15 cellular contexts compared by ENCODE assay signal in genomic region chr20:46484954-46485353, GRCh38. TPM values are rescaled to one million over a fixed set of nuclear protein-coding genes. Genes with fewer than 3 reads are reported as not detected.
A peak's percentile ranks its signal among the peaks of the same experiment; 100 is the strongest.
DNase-seq lines count a peak whose midpoint lies in the region; ATAC-seq and TF ChIP-seq lines count a peak whose summit lies in the region.
"Had no signal": no experiment of that assay in that cellular context is flagged by ENCODE, and none has a peak within 500 bp of the region (broad histone marks: within the 10 kb centered on the region; RNA-seq: fewer than 3 reads in every experiment).

No MANE protein-coding gene starts in this region.

- no peak overlapping the region for H2AK5ac ChIP-seq in mesenchymal stem cell (ENCODE audit: low read length, severe bottlenecking)

- H3K4me2 ChIP-seq in mesenchymal stem cell (ENCODE audit: low read length, poor library complexity, severe bottlenecking) = no peak overlapping the region

- peak overlapping the region; percentile 60 for H3K9ac ChIP-seq in mesenchymal stem cell (ENCODE audit: low read length)

- H3K79me1 ChIP-seq in mesenchymal stem cell (replicated peaks; ENCODE audit: low read length, poor library complexity, severe bottlenecking) = no peaks in the 10 kb centered on the region

- H3K27ac Mint-ChIP-seq in HFFc6 = no peak overlapping the region
- H3K27ac Mint-ChIP-seq in CD8-positive, alpha-beta memory T cell = no peak overlapping the region
- H3K27ac Mint-ChIP-seq: B cell; CD4-positive, alpha-beta memory T cell; IgD-negative memory B cell had no signal

- no peak overlapping the region for H2BK12ac ChIP-seq in mesenchymal stem cell (ENCODE audit: low read length in 2 of 2)

- no peaks in the 10 kb centered on the region for H3K36me3 Mint-ChIP-seq in HFFc6 (ENCODE audit: low read depth)
- no peaks in the 10 kb centered on the region for H3K36me3 Mint-ChIP-seq in CD8-positive, alpha-beta memory T cell
- H3K36me3 Mint-ChIP-seq: CD4-positive, alpha-beta memory T cell; IgD-negative memory B cell had no signal

- no peak overlapping the region for H2BK5ac ChIP-seq in mesenchymal stem cell (ENCODE audit: low read depth, low read length, poor library complexity, severe bottlenecking)

- 68% methylated on average over 2 of the region's 3 CpGs for WGBS in mesenchymal stem cell

- H3K27ac ChIP-seq in VCaP (0 out of 2 replicates have a peak overlapping the region, but pooled peaks have one; percentile 9), mesenchymal stem cell (ENCODE audit: low read length, poor library complexity, severe bottlenecking) (no peak overlapping the region), foreskin keratinocyte (no peak overlapping the region)
- no peak overlapping the region for H3K27ac ChIP-seq in CD8-positive, alpha-beta memory T cell (ENCODE audit: low read depth, low read length)

- H3K14ac ChIP-seq in mesenchymal stem cell (ENCODE audit: low read length in 2 of 2) = no peak overlapping the region

- H2BK15ac ChIP-seq in mesenchymal stem cell (ENCODE audit: low read depth, poor library complexity, severe bottlenecking) = no peak overlapping the region

- no peaks in the 10 kb centered on the region for H3K9me3 ChIP-seq in mesenchymal stem cell (ENCODE audit: control insufficient read depth, low read length)
- no peaks in the 10 kb centered on the region for H3K9me3 ChIP-seq in CD8-positive, alpha-beta memory T cell (ENCODE audit: low read length)

- H3K4me1 ChIP-seq in mesenchymal stem cell (ENCODE audit: control insufficient read depth, insufficient read depth, low read depth, low read length) (no peaks in the 10 kb centered on the region), foreskin keratinocyte (no peaks in the 10 kb centered on the region)
- no peaks in the 10 kb centered on the region for H3K4me1 ChIP-seq in CD8-positive, alpha-beta memory T cell (ENCODE audit: insufficient read depth, low read length)

- peaks cover 6% of the 10 kb centered on the region for H3K27me3 Mint-ChIP-seq in HFFc6 (ENCODE audit: insufficient read depth)
- H3K27me3 Mint-ChIP-seq in CD8-positive, alpha-beta memory T cell = peaks cover 20 to 72% of the 10 kb centered on the region in 2 donors

- no peak overlapping the region for H4K8ac ChIP-seq in mesenchymal stem cell (ENCODE audit: low read length)

- DNase-seq in HFFc6 (no peak), mesenchymal stem cell (no peak), pons (ENCODE audit: low spot score) (no peak), foreskin keratinocyte (no peak)
- DNase-seq in CD8-positive, alpha-beta memory T cell = no peak
- DNase-seq: C1 segment of cervical spinal cord; CD4-positive, alpha-beta memory T cell; COR-L47; DMS153; DMS79 treated with DMSO at 0.1 percent for 48 hours; EL had no signal

- no peak overlapping the region for H2BK120ac ChIP-seq in mesenchymal stem cell (ENCODE audit: low read depth, low read length)

- POLR2A ChIA-PET in CD8-positive, alpha-beta memory T cell (lab: Charles Lee) = no interaction called here

- no peaks in the 10 kb centered on the region for H3K4me1 Mint-ChIP-seq in HFFc6 (ENCODE audit: low read depth)
- H3K4me1 Mint-ChIP-seq in CD8-positive, alpha-beta memory T cell = no peaks in the 10 kb centered on the region
- H3K4me1 Mint-ChIP-seq: B cell; CD4-positive, alpha-beta memory T cell had no signal

- peak overlapping the region; percentile 12; the same call in 1 of the 2 replicates for H3K4me3 Mint-ChIP-seq in HFFc6
- no peak overlapping the region for H3K4me3 Mint-ChIP-seq in CD8-positive, alpha-beta memory T cell
- H3K4me3 Mint-ChIP-seq: B cell; CD4-positive, alpha-beta memory T cell; IgD-negative memory B cell had no signal

- H3K36me3 ChIP-seq in mesenchymal stem cell (ENCODE audit: control insufficient read depth in 1 of 2, insufficient read depth in 2 of 2, low read depth in 1 of 2, low read length in 2 of 2) = no peaks in the 10 kb centered on the region
- no peaks in the 10 kb centered on the region for H3K36me3 ChIP-seq in CD8-positive, alpha-beta memory T cell (ENCODE audit: insufficient read depth, low read length)

- CTCF ChIA-PET in CD8-positive, alpha-beta memory T cell (lab: Charles Lee) = interaction anchor here (0.9 kb wide), 1 partner anchor 21 kb away, joined by 3 read pairs; no protein-coding TSS in a partner anchor

- H3K27me3 ChIP-seq in mesenchymal stem cell (ENCODE audit: control insufficient read depth in 1 of 2, insufficient read depth in 1 of 2, low read length in 2 of 2) = peaks cover 0 to 26% of the 10 kb centered on the region in 2 experiments
- peaks cover 11% of the 10 kb centered on the region for H3K27me3 ChIP-seq in CD8-positive, alpha-beta memory T cell (ENCODE audit: insufficient read depth, low read length, poor library complexity, severe bottlenecking)
- peaks cover 22% of the 10 kb centered on the region for H3K27me3 ChIP-seq in foreskin keratinocyte

- H2AFZ ChIP-seq in mesenchymal stem cell (ENCODE audit: low read depth, low read length) = no peak overlapping the region

- TF ChIP-seq CTCF in HFFc6 (IDR thresholded peaks at IDR 0.05) (no peak), VCaP (conservative IDR thresholded peaks at IDR 0.05) (no peak), foreskin keratinocyte (conservative IDR thresholded peaks at IDR 0.05) (no peak)

- H3K23ac ChIP-seq in mesenchymal stem cell (ENCODE audit: low read length in 2 of 2) = no peak overlapping the region

- no peak overlapping the region for H3K4me3 ChIP-seq in mesenchymal stem cell (ENCODE audit: insufficient read depth in 1 of 2, low read depth in 1 of 2, low read length in 2 of 2)
- no peak overlapping the region for H3K4me3 ChIP-seq in CD8-positive, alpha-beta memory T cell (ENCODE audit: low read length)

- no peak overlapping the region for H3K18ac ChIP-seq in mesenchymal stem cell (ENCODE audit: low read depth in 1 of 2, low read length in 2 of 2)

- no peaks in the 10 kb centered on the region for H3K9me3 Mint-ChIP-seq in HFFc6
- no peaks in the 10 kb centered on the region for H3K9me3 Mint-ChIP-seq in CD8-positive, alpha-beta memory T cell
- H3K9me3 Mint-ChIP-seq: CD4-positive, alpha-beta memory T cell; IgD-negative memory B cell had no signal

- no peak overlapping the region for H4K91ac ChIP-seq in mesenchymal stem cell (ENCODE audit: low read length)

- no peak overlapping the region for H3K4ac ChIP-seq in mesenchymal stem cell (ENCODE audit: low read depth in 1 of 2, low read length in 2 of 2)

- ATAC-seq in GM21515 (IDR thresholded peaks at IDR 0.05; ENCODE audit: unreplicated experiment) = no peak
- no peak for ATAC-seq in foreskin keratinocyte

RNA-seq across cellular contexts. Expression of gene ZNF334, which starts 28.4 kb away (rescaled TPM):
- total RNA-seq in HFFc6 (2021; fragmentation: NEBNext Ultra II Directional; extraction: Animal tissue kit (Norgen Biotek cat#: 25700)) = 1 to 10 TPM in 5 of 6 experiments, under 1 TPM in 1; 0.87 to 1.6 (median 1.2) TPM
- 2.8 TPM for polyA plus RNA-seq in mesenchymal stem cell (2013, experiment 1 of 2)
- polyA plus RNA-seq in mesenchymal stem cell (2013, experiment 2 of 2) = 2.6 TPM
- total RNA-seq in CD8-positive, alpha-beta memory T cell = 1 to 10 TPM; 1.3 to 1.4 TPM
- not detected for polyA plus RNA-seq in CD8-positive, alpha-beta memory T cell
- 3.7 and 4.5 TPM in 2 replicates for total RNA-seq in foreskin keratinocyte
- 1.6 and 2.0 TPM in 2 replicates for polyA plus RNA-seq in foreskin keratinocyte
- polyA plus RNA-seq: CD4-positive, alpha-beta memory T cell; IgD-negative memory B cell had no signal
